10 cellular contexts compared by ENCODE assay signal in genomic region chr11:124536520-124536919, GRCh38. TPM values are rescaled to one million over a fixed set of nuclear protein-coding genes. Genes with fewer than 3 reads are reported as not detected.
A peak's percentile ranks its signal among the peaks of the same experiment; 100 is the strongest.
DNase-seq lines count a peak whose midpoint lies in the region; ATAC-seq and TF ChIP-seq lines count a peak whose summit lies in the region.
"Had no signal": no experiment of that assay in that cellular context is flagged by ENCODE, and none has a peak within 500 bp of the region (broad histone marks: within the 10 kb centered on the region; RNA-seq: fewer than 3 reads in every experiment).

No MANE protein-coding gene starts in this region.

- H3K36me3 Mint-ChIP-seq in immature natural killer cell: no peaks in the 10 kb centered on the region

- no peak overlapping the region for H3K27ac Mint-ChIP-seq in immature natural killer cell

- no peak overlapping the region for H3K27ac ChIP-seq in left lung
- H3K27ac ChIP-seq: C4-2B, neutrophil had no signal

- H3K27me3 ChIP-seq in left lung: no peaks in the 10 kb centered on the region
- H3K27me3 ChIP-seq: neutrophil had no signal

- H3K27me3 Mint-ChIP-seq in immature natural killer cell (ENCODE audit: low read depth in 3 of 3): peaks cover 0 to 11% (median 6%) of the 10 kb centered on the region in 3 donors

- intact Hi-C loops in left lung (cut with DNase I): no loop called here

- peaks cover 0 to 3% (median 0%) of the 10 kb centered on the region in 6 donors for H3K9me3 Mint-ChIP-seq in immature natural killer cell

- ATAC-seq in left lung: peak; percentile 70

- no peak overlapping the region for H3K4me3 Mint-ChIP-seq in immature natural killer cell

- DNase-seq in AG10803 (ENCODE audit: low read depth) (peak; percentile 25), M059J (ENCODE audit: low read depth) (peak; percentile 21), cardiac fibroblast (ENCODE audit: low read depth in 2 of 2) (peak; percentile 85 to 91), left lung (peak; percentile 36 to 37), epidermal melanocyte (ENCODE audit: insufficient read length, low spot score) (no peak), immature natural killer cell (no peak), activated gamma-delta T cell treated with Interleukin-2 at 50 U/mL for 16 hours (no peak), RPMI8226 (no peak)

- TF ChIP-seq CTCF in AG10803 (conservative IDR thresholded peaks at IDR 0.05; ENCODE audit: low read length) (no peak), cardiac fibroblast (IDR thresholded peaks at IDR 0.05; ENCODE audit: low read depth, low read length) (peak; percentile 40), left lung (IDR thresholded peaks at IDR 0.05) (no peak)

- H3K9me3 ChIP-seq in left lung: no peaks in the 10 kb centered on the region
- H3K9me3 ChIP-seq: neutrophil had no signal

- H3K4me1 Mint-ChIP-seq in immature natural killer cell: no peaks in the 10 kb centered on the region

- no peaks in the 10 kb centered on the region for H3K4me1 ChIP-seq in left lung

- H3K36me3 ChIP-seq in left lung: no peaks in the 10 kb centered on the region
- H3K36me3 ChIP-seq: neutrophil had no signal

- H3K4me3 ChIP-seq in AG10803 (ENCODE audit: low read length) (no peak overlapping the region), cardiac fibroblast (replicated peaks in 1 of 2; ENCODE audit: low read depth in 2 of 2, low read length in 2 of 2) (no peak overlapping the region), left lung (no peak overlapping the region)

RNA-seq across cellular contexts. Expression of gene OR8B12, which starts 6.9 kb away (rescaled TPM):
- not detected in 2 replicates for total RNA-seq in M059J (2014; rRNA removed; shearing (Covaris generic))
- not detected for total RNA-seq in left lung
- not detected for polyA plus RNA-seq in immature natural killer cell

RNA-seq across cellular contexts. Expression of gene OR8A1, which starts 33.3 kb away (rescaled TPM):
- not detected in 2 replicates for total RNA-seq in M059J (2014; rRNA removed; shearing (Covaris generic))
- not detected for total RNA-seq in left lung
- polyA plus RNA-seq in immature natural killer cell: not detected

Comparison
In these comparisons a context has a peak if more than half of its experiments do, and no peak if none do; other contexts are left out.
1. DNase-seq: peak in AG10803 (single experiment), M059J (single experiment), cardiac fibroblast (2 of 2) and left lung (2 of 2); none in epidermal melanocyte (single experiment), immature natural killer cell (0 of 3), activated gamma-delta T cell treated with Interleukin-2 at 50 U/mL for 16 hours (single experiment) and RPMI8226 (single experiment).